Comparison of ENCODE assay signal across 9 cellular contexts in genomic region chr7:22452142-22452763, GRCh38. TPM values are rescaled to one million over a fixed set of nuclear protein-coding genes. Genes with fewer than 3 reads are reported as not detected.
DNase-seq lines count a peak whose midpoint lies in the region; ATAC-seq and TF ChIP-seq lines count a peak whose summit lies in the region.
"Had no signal": no experiment of that assay in that cellular context is flagged by ENCODE, and none has a peak within 500 bp of the region (broad histone marks: within the 10 kb centered on the region; RNA-seq: fewer than 3 reads in every experiment).

No MANE protein-coding gene starts in this region.

- intact Hi-C loops in psoas muscle (cut with DNase I): loop anchor here in 1 of 2 donors (5.0 kb wide), 1 partner anchor 140 kb away; no protein-coding TSS in a partner anchor

- peak; percentile 62 for DNase-seq in HT1080 (ENCODE audit: low read depth)
- DNase-seq in activated naive CD8-positive, alpha-beta T cell treated with anti-CD3 and anti-CD28 coated beads, Interleukin-2, amount 50 U/mL, for 24 hours: peak; percentile 64
- no peak for DNase-seq in right atrium auricular region (ENCODE audit: low spot score)
- peak; percentile 35 to 66 for DNase-seq in psoas muscle
- no peak for DNase-seq in SIG-M5 treated with dmso at 0.1 percent for 504 hours (lab: John Stamatoyannopoulos, UW; ENCODE audit: unreplicated experiment)
- no peak for DNase-seq in A172 (ENCODE audit: low spot score)

- TF ChIP-seq CTCF in C4-2B (conservative IDR thresholded peaks at IDR 0.05) (peak; percentile 98), right atrium auricular region (IDR thresholded peaks at IDR 0.05) (peak; percentile 72 to 82), psoas muscle (IDR thresholded peaks at IDR 0.05) (peak; percentile 61)

- H3K4me1 ChIP-seq in right atrium auricular region: peaks cover 0 to 8% of the 10 kb centered on the region in 2 donors
- H3K4me1 ChIP-seq in psoas muscle: peaks cover 5% of the 10 kb centered on the region

- H3K36me3 ChIP-seq in right atrium auricular region (no peaks in the 10 kb centered on the region), psoas muscle (ENCODE audit: insufficient read depth in 1 of 2, low read depth in 1 of 2) (no peaks in the 10 kb centered on the region)
- H3K36me3 ChIP-seq: neutrophil had no signal

- no peak overlapping the region for H3K27ac Mint-ChIP-seq in activated naive CD8-positive, alpha-beta T cell treated with anti-CD3 and anti-CD28 coated beads, Interleukin-2, amount 50 U/mL, for 24 hours

- H3K36me3 Mint-ChIP-seq in activated naive CD8-positive, alpha-beta T cell treated with anti-CD3 and anti-CD28 coated beads, Interleukin-2, amount 50 U/mL, for 24 hours (ENCODE audit: low read depth): no peaks in the 10 kb centered on the region

- H3K9me3 Mint-ChIP-seq in activated naive CD8-positive, alpha-beta T cell treated with anti-CD3 and anti-CD28 coated beads, Interleukin-2, amount 50 U/mL, for 24 hours: no peaks in the 10 kb centered on the region

- H3K4me3 ChIP-seq in right atrium auricular region (peak overlapping the region; percentile 11 to 35), psoas muscle (peak overlapping the region; percentile 50)

- H3K4me3 Mint-ChIP-seq in activated naive CD8-positive, alpha-beta T cell treated with anti-CD3 and anti-CD28 coated beads, Interleukin-2, amount 50 U/mL, for 24 hours: no peak overlapping the region

- H3K9me3 ChIP-seq in right atrium auricular region (no peaks in the 10 kb centered on the region), psoas muscle (no peaks in the 10 kb centered on the region)
- H3K9me3 ChIP-seq: neutrophil had no signal

- H3K27me3 Mint-ChIP-seq in activated naive CD8-positive, alpha-beta T cell treated with anti-CD3 and anti-CD28 coated beads, Interleukin-2, amount 50 U/mL, for 24 hours: peaks cover 39% of the 10 kb centered on the region

- no peaks in the 10 kb centered on the region for H3K27me3 ChIP-seq in right atrium auricular region
- H3K27me3 ChIP-seq in psoas muscle (ENCODE audit: insufficient read depth in 3 of 3, low read length in 2 of 3): no peaks in the 10 kb centered on the region

- peak overlapping the region; percentile 2; the same call in 1 of the 2 replicates for H3K27ac ChIP-seq in C4-2B
- no peak overlapping the region for H3K27ac ChIP-seq in right atrium auricular region
- H3K27ac ChIP-seq in psoas muscle: no peak overlapping the region
- H3K27ac ChIP-seq: neutrophil had no signal

- peak; percentile 43 for ATAC-seq in activated naive CD8-positive, alpha-beta T cell treated with anti-CD3 and anti-CD28 coated beads, Interleukin-2, amount 50 U/mL, for 24 hours
- peak; percentile 57 to 86 (median 69) for ATAC-seq in psoas muscle
- ATAC-seq in GM18858 (IDR thresholded peaks at IDR 0.05; ENCODE audit: unreplicated experiment): no peak

- H3K4me1 Mint-ChIP-seq in activated naive CD8-positive, alpha-beta T cell treated with anti-CD3 and anti-CD28 coated beads, Interleukin-2, amount 50 U/mL, for 24 hours: peaks cover 8% of the 10 kb centered on the region

- 24 to 28% (median 26%) methylated on average over 16 of the region's 16 CpGs for WGBS in psoas muscle, 3 donors

RNA-seq across cellular contexts. Expression of gene STEAP1B, which starts 47.7 kb away (rescaled TPM):
- 0.08 TPM in 1 of 2 replicates, not detected in the other for total RNA-seq in HT1080 (2014; rRNA removed; shearing (Covaris generic))
- polyA plus RNA-seq in HT1080 (2015; cell fraction: cytosol; rRNA removed): 0.08 TPM in 1 of 2 replicates, not detected in the other
- polyA plus RNA-seq in HT1080 (2015; cell fraction: nucleus; rRNA removed): 0.05 and 0.19 TPM in 2 replicates
- total RNA-seq in right atrium auricular region: under 1 TPM in 1 of 2 donors, not detected in 1; 0.39 TPM
- total RNA-seq in psoas muscle: 1 to 10 TPM in 1 of 4 donors, under 1 TPM in 3; 0.86 to 1.2 (median 0.91) TPM
- polyA plus RNA-seq in psoas muscle: 1 to 10 TPM in 2 of 3 donors, under 1 TPM in 1; 0.24 to 1.6 (median 1.4) TPM
- not detected in 2 replicates for total RNA-seq in A172 (2014; rRNA removed; shearing (Covaris generic))

Comparison
In these comparisons a context has a peak if more than half of its experiments do, and no peak if none do; other contexts are left out.
1. DNase-seq: peak in HT1080 (single experiment), activated naive CD8-positive, alpha-beta T cell treated with anti-CD3 and anti-CD28 coated beads, Interleukin-2, amount 50 U/mL, for 24 hours (single experiment) and psoas muscle (2 of 2); none in right atrium auricular region (single experiment), SIG-M5 treated with dmso at 0.1 percent for 504 hours (single experiment) and A172 (single experiment).
2. Peak in every context shown above with its lines, with median percentiles within 50 percentile points of each other: CTCF ChIP-seq.